In genomic region chr10:54800677-54801480, GRCh38 we compare ENCODE assay signal across 10 cellular contexts. TPM values are rescaled to one million over a fixed set of nuclear protein-coding genes. Genes with fewer than 3 reads are reported as not detected.
A peak's percentile ranks its signal among the peaks of the same experiment; 100 is the strongest.
DNase-seq lines count a peak whose midpoint lies in the region; ATAC-seq, FAIRE-seq and TF ChIP-seq lines count a peak whose summit lies in the region.
"Had no signal": no experiment of that assay in that cellular context is flagged by ENCODE, and none has a peak within 500 bp of the region (broad histone marks: within the 10 kb centered on the region; RNA-seq: fewer than 3 reads in every experiment).

TSS of gene PCDH15 (minus strand) at chr10:54801231. CDS start at chr10:54664262, 136,969 bp downstream.

- no peak within 1 kb of the TSS for H3K9ac ChIP-seq in kidney (ENCODE audit: low read length in 2 of 2)

- FAIRE-seq in kidney (lab: Jason Lieb, UNC): no peak

- H3K27me3 ChIP-seq in BE2C: no peaks in the 10 kb centered on the region
- no peaks in the 10 kb centered on the region for H3K27me3 ChIP-seq in WERI-Rb-1 (ENCODE audit: insufficient read depth, low read depth, severe bottlenecking)

- no peaks in the 10 kb centered on the region for H3K36me3 ChIP-seq in BE2C
- no peaks in the 10 kb centered on the region for H3K36me3 ChIP-seq in WERI-Rb-1
- H3K36me3 ChIP-seq in kidney (ENCODE audit: control insufficient read depth in 1 of 2, insufficient read depth in 2 of 2, low read length in 2 of 2): no peaks in the 10 kb centered on the region

- no peaks in the 10 kb centered on the region for H3K9me3 ChIP-seq in BE2C
- no peaks in the 10 kb centered on the region for H3K9me3 ChIP-seq in WERI-Rb-1 (ENCODE audit: severe bottlenecking)
- H3K9me3 ChIP-seq in kidney (ENCODE audit: control insufficient read depth in 1 of 2, low read length in 2 of 2): no peaks in the 10 kb centered on the region

- intact Hi-C loops in kidney (cut with DNase I) (no loop called here), left colon (cut with DNase I, micrococcal nuclease) (no loop called here)

- TF ChIP-seq CTCF in BE2C (IDR thresholded peaks at IDR 0.05; ENCODE audit: low read depth, low read length) (peak; percentile 55), LNCAP (IDR thresholded peaks at IDR 0.05) (peak; percentile 73), WERI-Rb-1 (IDR thresholded peaks at IDR 0.05; ENCODE audit: low read depth, low read length) (peak; percentile 82), kidney (IDR thresholded peaks at IDR 0.05; ENCODE audit: borderline replicate concordance, extremely low read depth, insufficient read depth) (peak; percentile 42)

- no peak within 1 kb of the TSS for H3K27ac ChIP-seq in WERI-Rb-1
- H3K27ac ChIP-seq in kidney (ENCODE audit: low read depth in 2 of 2, low read length in 2 of 2): no peak within 1 kb of the TSS

- DNase-seq in BE2C (peak; percentile 13), WERI-Rb-1 (peak; percentile 78), kidney (peak; percentile 16), left colon (no peak)
- DNase-seq in activated naive CD4-positive, alpha-beta T cell treated with Interleukin-2 at 50 U/mL for 16 hours: no peak
- DNase-seq: NCI-H226 had no signal

- no peak for ATAC-seq in left colon
- no peak for ATAC-seq in GM21528 (IDR thresholded peaks at IDR 0.05; ENCODE audit: low FRiP score, unreplicated experiment)
- ATAC-seq in HG02970 (IDR thresholded peaks at IDR 0.05; ENCODE audit: low FRiP score, unreplicated experiment): no peak

- H3K4me3 ChIP-seq in BE2C (ENCODE audit: low read depth, low read length) (peak within 1 kb of the TSS; percentile 31), WERI-Rb-1 (ENCODE audit: low read depth, low read length) (peak within 1 kb of the TSS; percentile 7), kidney (ENCODE audit: low read length in 2 of 2) (peak within 1 kb of the TSS in 1 of 2 donors; percentile 13)

- H3K4me1 ChIP-seq in BE2C (no peaks in the 10 kb centered on the region), kidney (ENCODE audit: control insufficient read depth in 1 of 2, insufficient read depth in 1 of 2, low read depth in 1 of 2, low read length in 2 of 2) (no peaks in the 10 kb centered on the region)

RNA-seq across cellular contexts. Expression of gene PCDH15, which starts in this region (rescaled TPM):
- 1.7 TPM for polyA plus RNA-seq in BE2C (2012; ENCODE audit: insufficient read depth, insufficient read length, low read depth)
- total RNA-seq in kidney: not detected
- 1.5 TPM for polyA plus RNA-seq in kidney (ENCODE audit: insufficient read depth, low read depth, low replicate concordance)
- total RNA-seq in left colon: under 1 TPM in 1 of 2 donors, not detected in 1; 0.27 TPM
- total RNA-seq: Daoy had no signal

Comparison
In these comparisons a context has a peak if more than half of its experiments do, and no peak if none do; other contexts are left out.
1. DNase-seq: peak in BE2C (single experiment), WERI-Rb-1 (single experiment) and kidney (single experiment); none in left colon (0 of 2) and activated naive CD4-positive, alpha-beta T cell treated with Interleukin-2 at 50 U/mL for 16 hours (single experiment).
2. Peak in every context shown above with its lines, with median percentiles within 50 percentile points of each other: CTCF ChIP-seq.